ENCODE assay signal across 2 cellular contexts in the genomic region with DNA sequence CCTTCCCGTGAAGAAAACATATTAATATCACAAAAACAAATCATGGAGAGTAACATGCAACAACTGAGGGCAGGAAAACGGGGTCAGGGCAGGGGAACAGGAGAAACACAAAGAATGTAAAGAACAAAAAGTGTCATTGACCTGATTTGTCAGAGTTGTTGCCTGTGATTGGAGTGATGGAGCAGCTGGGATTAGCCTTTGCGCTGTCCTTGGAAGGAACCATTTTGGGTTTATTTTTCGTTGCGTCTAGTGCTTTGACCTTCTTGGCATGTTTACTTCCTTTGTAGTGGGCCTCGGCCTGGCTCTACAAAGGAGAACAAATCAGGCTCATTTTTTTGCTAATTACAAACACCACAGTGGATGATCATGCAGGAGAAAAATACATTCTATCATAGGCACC.
TF ChIP-seq lines count a peak whose summit lies in the region.

No MANE protein-coding gene starts in this region.

TF ChIP-seq in endothelial cell of umbilical vein, 7 proteins besides CTCF, POLR2A, EP300 and RAD21:
- TF ChIP-seq JUN (IDR thresholded peaks at IDR 0.05; ENCODE audit: borderline replicate concordance, insufficient read depth, insufficient read length, low read depth) (no peak), FOS (IDR thresholded peaks at IDR 0.05; ENCODE audit: borderline replicate concordance, insufficient read depth, low read length) (no peak)

TF ChIP-seq in HEK293T, 16 proteins besides CTCF, POLR2A, EP300 and RAD21 (continued from another document):
- no peak for TF ChIP-seq CTBP1 (IDR thresholded peaks at IDR 0.05; ENCODE audit: borderline replicate concordance)
- no peak for TF ChIP-seq BHLHE40 (IDR thresholded peaks at IDR 0.05; ENCODE audit: borderline replicate concordance)
- TF ChIP-seq NFRKB (IDR thresholded peaks at IDR 0.05), result no peak
- no peak for TF ChIP-seq ELF4 (IDR thresholded peaks at IDR 0.05)
- no peak for TF ChIP-seq L3MBTL2 (conservative IDR thresholded peaks at IDR 0.05)
- TF ChIP-seq FOXK2 (IDR thresholded peaks at IDR 0.05), result no peak
- TF ChIP-seq FOXA1 (IDR thresholded peaks at IDR 0.05), result no peak
- no peak for TF ChIP-seq LEF1 (IDR thresholded peaks at IDR 0.05; ENCODE audit: borderline replicate concordance)
- no peak for TF ChIP-seq HDGF (IDR thresholded peaks at IDR 0.05; ENCODE audit: borderline replicate concordance)
